ENCODE assay signal across 24 cellular contexts in genomic region chr11:77409046-77409445, GRCh38.
"Had no signal": no experiment of that assay in that cellular context is flagged by ENCODE, and none has a peak within 500 bp of the region (broad histone marks: within the 10 kb centered on the region; RNA-seq: fewer than 3 reads in every experiment).

No MANE protein-coding gene starts in this region.

- H3K27ac ChIP-seq: coronary artery, epithelial cell of prostate, ovary, prostate gland, right atrium auricular region, testis had no signal

- H3K4me3 ChIP-seq: coronary artery, heart right ventricle, ovary, prostate gland, right atrium auricular region, testis, uterus had no signal

- H3K36me3 ChIP-seq: ovary, prostate gland, right atrium auricular region, spleen, uterus had no signal

- DNase-seq: activated B cell treated with CpG ODN at 0.5 μM for 24 hours; activated CD4-positive, alpha-beta T cell treated with anti-CD3 and anti-CD28 coated beads for 4 hours; activated CD4-positive, alpha-beta T cell treated with anti-CD3 and anti-CD28 coated beads, Interleukin-2, amount 50 U/mL, for 48 hours; activated CD8-positive, alpha-beta memory T cell treated with anti-CD3 and anti-CD28 coated beads, Interleukin-2, amount 50 U/mL, for 48 hours; activated naive CD4-positive, alpha-beta T cell; activated T-cell treated with anti-CD3 and anti-CD28 coated beads, Interleukin-2, amount 50 U/mL, for 4 hours; amygdala; cerebellar nuclear complex; heart right ventricle; islet precursor cell; left cardiac atrium; midbrain; natural killer cell; ovary; spleen; stimulated activated CD4-positive, alpha-beta T cell treated with anti-CD3 and anti-CD28 coated beads, Interleukin-4, amount 100 ng/mL, for 1 hour; stimulated activated naive CD4-positive, alpha-beta T cell; testis; trophoblast cell; uterus had no signal

- H3K27me3 ChIP-seq: ovary, right atrium auricular region, spleen, testis, uterus had no signal

- H3K4me1 ChIP-seq: prostate gland had no signal

- ATAC-seq: activated T-cell treated with anti-CD3 and anti-CD28 coated beads, Interleukin-2, amount 50 U/mL, for 4 hours; heart right ventricle; left cardiac atrium; natural killer cell had no signal

- H3K9me3 ChIP-seq: heart right ventricle, ovary, prostate gland, right atrium auricular region, spleen, testis, uterus had no signal
